25 cellular contexts compared by ENCODE assay signal in the genomic region with DNA sequence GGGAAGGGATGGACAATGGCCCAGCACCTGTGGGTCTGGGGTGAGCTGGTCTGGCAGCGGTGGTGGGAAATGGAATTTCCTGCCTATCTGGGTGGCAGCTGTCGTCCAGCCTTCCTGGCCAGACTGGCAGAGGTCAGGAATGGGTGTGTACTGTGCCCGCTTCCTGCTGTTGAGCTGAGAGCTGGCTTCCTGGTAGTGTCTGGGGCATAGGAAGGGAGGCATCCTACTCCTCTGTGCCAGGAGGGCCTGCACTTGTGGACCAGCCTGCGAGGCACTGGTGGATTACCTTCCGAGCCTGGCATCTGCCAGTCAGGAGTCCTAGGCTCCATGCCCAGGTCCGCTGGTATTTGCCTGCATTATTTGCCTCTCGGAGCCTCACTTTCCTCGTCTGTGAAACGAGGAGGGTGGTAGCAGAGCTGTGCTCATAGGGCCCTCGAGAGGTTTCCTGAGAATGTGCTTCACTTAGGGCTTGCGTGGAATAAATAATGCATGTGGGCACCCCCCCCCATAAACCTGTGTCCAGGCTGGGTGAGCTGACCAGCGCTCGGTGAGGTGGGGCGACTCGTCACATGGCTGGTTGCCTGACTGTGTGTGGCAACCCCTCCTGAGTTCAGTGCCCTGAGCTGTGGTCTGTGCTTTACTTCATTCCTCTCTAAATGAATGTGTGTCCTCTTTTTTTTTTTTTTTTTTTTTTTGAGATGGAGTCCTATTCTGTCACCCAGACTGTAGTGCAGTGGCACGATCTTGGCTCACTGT. TPM values are rescaled to one million over a fixed set of nuclear protein-coding genes. Genes with fewer than 3 reads are reported as not detected.
A peak's percentile ranks its signal among the peaks of the same experiment; 100 is the strongest.
DNase-seq lines count a peak whose midpoint lies in the region; ATAC-seq and TF ChIP-seq lines count a peak whose summit lies in the region.
"Had no signal": no experiment of that assay in that cellular context is flagged by ENCODE, and none has a peak within 500 bp of the region (broad histone marks: within the 10 kb centered on the region; RNA-seq: fewer than 3 reads in every experiment).

No MANE protein-coding gene starts in this region.

- ATAC-seq in heart left ventricle (peak in 3 of 4 donors; percentile 7 to 35 (median 21)), T-helper 17 cell (no peak), left lobe of liver (peak; percentile 70)
- ATAC-seq in activated naive CD8-positive, alpha-beta T cell treated with anti-CD3 and anti-CD28 coated beads, Interleukin-2, amount 50 U/mL, for 24 hours, result no peak
- ATAC-seq: activated CD8-positive, alpha-beta T cell treated with anti-CD3 and anti-CD28 coated beads, Interleukin-2, amount 10 ng/mL, durations not matched to agents 7 days and 5 days; body of pancreas; stimulated activated effector memory CD8-positive, alpha-beta T cell treated with anti-CD3 and anti-CD28 coated beads, Interleukin-12 subunit alpha, Interleukin-12 subunit beta, amount 100 ng/mL, for 72 hours had no signal

- peaks cover 0 to 8% (median 0%) of the 10 kb centered on the region in 9 donors for H3K36me3 ChIP-seq in heart left ventricle
- no peaks in the 10 kb centered on the region for H3K36me3 ChIP-seq in right atrium auricular region
- no peaks in the 10 kb centered on the region for H3K36me3 ChIP-seq in transverse colon
- H3K36me3 ChIP-seq: SJSA1, vagina had no signal

- H3K4me3 ChIP-seq in heart left ventricle (no peak overlapping the region), right atrium auricular region (no peak overlapping the region), transverse colon (no peak overlapping the region)
- H3K4me3 ChIP-seq: body of pancreas, lung, SJSA1, vagina had no signal

- TF ChIP-seq POLR2A in heart left ventricle (IDR thresholded peaks at IDR 0.05) (no peak), transverse colon (IDR thresholded peaks at IDR 0.05) (no peak)

- peaks cover 3% of the 10 kb centered on the region for H3K36me3 Mint-ChIP-seq in T-helper 17 cell (ENCODE audit: low read depth)
- H3K36me3 Mint-ChIP-seq in activated naive CD8-positive, alpha-beta T cell treated with anti-CD3 and anti-CD28 coated beads, Interleukin-2, amount 50 U/mL, for 24 hours (ENCODE audit: low read depth), result no peaks in the 10 kb centered on the region
- H3K36me3 Mint-ChIP-seq: stimulated activated effector memory CD8-positive, alpha-beta T cell treated with anti-CD3 and anti-CD28 coated beads, Interleukin-12 subunit alpha, Interleukin-12 subunit beta, amount 100 ng/mL, for 72 hours had no signal

- 72 to 80% (median 78%) methylated on average over 13 to 16 of the region's 16 CpGs for WGBS in heart left ventricle, 4 donors
- WGBS in transverse colon (ENCODE audit: low coverage in 1 of 2), 2 donors, result 69% methylated on average over 16 of the region's 16 CpGs; no CpG with 5 or more reads in 1 of the 2 donors

- H3K27me3 Mint-ChIP-seq in T-helper 17 cell, result peaks cover 26% of the 10 kb centered on the region
- peaks cover 12% of the 10 kb centered on the region for H3K27me3 Mint-ChIP-seq in activated naive CD8-positive, alpha-beta T cell treated with anti-CD3 and anti-CD28 coated beads, Interleukin-2, amount 50 U/mL, for 24 hours

- peak overlapping the region; percentile 43 for H3K27ac Mint-ChIP-seq in T-helper 17 cell
- no peak overlapping the region for H3K27ac Mint-ChIP-seq in activated naive CD8-positive, alpha-beta T cell treated with anti-CD3 and anti-CD28 coated beads, Interleukin-2, amount 50 U/mL, for 24 hours
- H3K27ac Mint-ChIP-seq: activated CD8-positive, alpha-beta T cell treated with anti-CD3 and anti-CD28 coated beads, Interleukin-2, amount 10 ng/mL, durations not matched to agents 7 days and 5 days; B cell; progenitor cell of endocrine pancreas; stimulated activated effector memory CD8-positive, alpha-beta T cell treated with anti-CD3 and anti-CD28 coated beads, Interleukin-12 subunit alpha, Interleukin-12 subunit beta, amount 100 ng/mL, for 72 hours had no signal

- in situ Hi-C loops in transverse colon (cut with MboI; ENCODE audit: low pct_ligation_motif_present in 1 of 4, low pct_unique_long_range_greater_than_20kb in 1 of 4, low sequenced_read_pairs in 3 of 4), result no loop called here

- H3K27me3 ChIP-seq in heart left ventricle (no peaks in the 10 kb centered on the region), right atrium auricular region (no peaks in the 10 kb centered on the region), transverse colon (peaks cover 7% of the 10 kb centered on the region)
- H3K27me3 ChIP-seq: body of pancreas, SJSA1, vagina had no signal

- H3K9me3 Mint-ChIP-seq in activated naive CD8-positive, alpha-beta T cell treated with anti-CD3 and anti-CD28 coated beads, Interleukin-2, amount 50 U/mL, for 24 hours, result no peaks in the 10 kb centered on the region
- H3K9me3 Mint-ChIP-seq: stimulated activated effector memory CD8-positive, alpha-beta T cell treated with anti-CD3 and anti-CD28 coated beads, Interleukin-12 subunit alpha, Interleukin-12 subunit beta, amount 100 ng/mL, for 72 hours had no signal

- no peak overlapping the region for H3K4me3 Mint-ChIP-seq in T-helper 17 cell
- no peak overlapping the region for H3K4me3 Mint-ChIP-seq in activated naive CD8-positive, alpha-beta T cell treated with anti-CD3 and anti-CD28 coated beads, Interleukin-2, amount 50 U/mL, for 24 hours
- H3K4me3 Mint-ChIP-seq: activated CD8-positive, alpha-beta T cell treated with anti-CD3 and anti-CD28 coated beads, Interleukin-2, amount 10 ng/mL, durations not matched to agents 7 days and 5 days; B cell; stimulated activated effector memory CD8-positive, alpha-beta T cell treated with anti-CD3 and anti-CD28 coated beads, Interleukin-12 subunit alpha, Interleukin-12 subunit beta, amount 100 ng/mL, for 72 hours had no signal

- TF ChIP-seq EP300 in transverse colon (IDR thresholded peaks at IDR 0.05; ENCODE audit: low read depth), result no peak

- H3K4me1 Mint-ChIP-seq in T-helper 17 cell, result peaks cover 3% of the 10 kb centered on the region
- H3K4me1 Mint-ChIP-seq in activated naive CD8-positive, alpha-beta T cell treated with anti-CD3 and anti-CD28 coated beads, Interleukin-2, amount 50 U/mL, for 24 hours, result no peaks in the 10 kb centered on the region
- H3K4me1 Mint-ChIP-seq: B cell had no signal

- intact Hi-C loops in heart left ventricle (cut with DNase I), result no loop called here
- intact Hi-C loops in transverse colon (cut with DNase I; ENCODE audit: low total_unique reads), result no loop called here

- H3K9me3 ChIP-seq in heart left ventricle, result no peaks in the 10 kb centered on the region
- no peaks in the 10 kb centered on the region for H3K9me3 ChIP-seq in right atrium auricular region
- H3K9me3 ChIP-seq in T-helper 17 cell (ENCODE audit: control insufficient read depth, low read length, poor library complexity, severe bottlenecking), result no peaks in the 10 kb centered on the region
- no peaks in the 10 kb centered on the region for H3K9me3 ChIP-seq in transverse colon
- H3K9me3 ChIP-seq: body of pancreas, SJSA1, vagina had no signal

- DNase-seq in heart left ventricle, result peak in 2 of 5 donors; percentile 22 to 56
- no peak for DNase-seq in right atrium auricular region (ENCODE audit: low spot score)
- no peak for DNase-seq in T-helper 17 cell
- peak; percentile 71 for DNase-seq in left lobe of liver (ENCODE audit: low spot score)
- DNase-seq in transverse colon, result no peak
- DNase-seq in hippocampal formation (lab: John Stamatoyannopoulos, UW), result no peak
- no peak for DNase-seq in activated naive CD8-positive, alpha-beta T cell treated with anti-CD3 and anti-CD28 coated beads, Interleukin-2, amount 50 U/mL, for 24 hours
- no peak for DNase-seq in NCI-H1092 treated with DMSO at 0.1 percent for 48 hours (lab: John Stamatoyannopoulos, UW)
- DNase-seq: activated CD8-positive, alpha-beta T cell treated with anti-CD3 and anti-CD28 coated beads, Interleukin-2, amount 10 ng/mL, durations not matched to agents 7 days and 5 days; activated gamma-delta T cell; body of pancreas; DMS79; effector memory CD4-positive, alpha-beta T cell; foreskin melanocyte; H7; NCI-H1105; NCI-H1930; NCI-H82 had no signal

- TF ChIP-seq CTCF in heart left ventricle (IDR thresholded peaks at IDR 0.05) (no peak), right atrium auricular region (IDR thresholded peaks at IDR 0.05) (no peak), transverse colon (IDR thresholded peaks at IDR 0.05) (no peak)

- H3K4me1 ChIP-seq in heart left ventricle (peaks cover 0 to 14% (median 0%) of the 10 kb centered on the region in 12 donors), right atrium auricular region (peaks cover 0 to 6% of the 10 kb centered on the region in 2 donors), transverse colon (peaks cover 0 to 12% (median 5%) of the 10 kb centered on the region in 4 donors)
- H3K4me1 ChIP-seq: body of pancreas had no signal

- H3K27ac ChIP-seq in heart left ventricle (peak overlapping the region in 1 of 12 donors; percentile 53), right atrium auricular region (no peak overlapping the region), transverse colon (peak overlapping the region; percentile 29 to 53 (median 38))
- H3K27ac ChIP-seq: body of pancreas, SJSA1, vagina had no signal

RNA-seq across cellular contexts. Expression of gene HMCN2, which starts 47.7 kb away (rescaled TPM):
- total RNA-seq in heart left ventricle (10 to 100 TPM in 1 of 9 donors, 1 to 10 TPM in 8; 2.3 to 10.4 (median 3.8) TPM), right atrium auricular region (1 to 10 TPM; 1.3 to 7.3 TPM), T-helper 17 cell (under 1 TPM in 1 of 2 donors, not detected in 1; 0.12 TPM), left lobe of liver (3.0 TPM), transverse colon (10 to 100 TPM in 3 of 4 donors, 1 to 10 TPM in 1; 7.8 to 40.0 (median 15.2) TPM)
- polyA plus RNA-seq in heart left ventricle, result 1 to 10 TPM; 4.3 to 4.4 TPM
- total RNA-seq: activated CD8-positive, alpha-beta T cell treated with anti-CD3 and anti-CD28 coated beads, Interleukin-2, amount 10 ng/mL, durations not matched to agents 7 days and 5 days; B cell; T-helper 1 cell treated with Interleukin-12 subunit alpha and Interleukin-12 subunit beta and Interleukin-4 antibody, amounts not matched to agents 30 ng/mL and 1 ng/mL, for 36 hours had no signal

Comparison
In these comparisons a context has a peak if more than half of its experiments do, and no peak if none do; other contexts are left out.
1. ATAC-seq: peak in heart left ventricle (3 of 4) and left lobe of liver (single experiment); none in T-helper 17 cell (single experiment) and activated naive CD8-positive, alpha-beta T cell treated with anti-CD3 and anti-CD28 coated beads, Interleukin-2, amount 50 U/mL, for 24 hours (single experiment).
2. H3K27ac ChIP-seq: peak in transverse colon (4 of 4); none in right atrium auricular region (0 of 2).